Comparison of ENCODE assay signal across 14 cellular contexts in the genomic region with DNA sequence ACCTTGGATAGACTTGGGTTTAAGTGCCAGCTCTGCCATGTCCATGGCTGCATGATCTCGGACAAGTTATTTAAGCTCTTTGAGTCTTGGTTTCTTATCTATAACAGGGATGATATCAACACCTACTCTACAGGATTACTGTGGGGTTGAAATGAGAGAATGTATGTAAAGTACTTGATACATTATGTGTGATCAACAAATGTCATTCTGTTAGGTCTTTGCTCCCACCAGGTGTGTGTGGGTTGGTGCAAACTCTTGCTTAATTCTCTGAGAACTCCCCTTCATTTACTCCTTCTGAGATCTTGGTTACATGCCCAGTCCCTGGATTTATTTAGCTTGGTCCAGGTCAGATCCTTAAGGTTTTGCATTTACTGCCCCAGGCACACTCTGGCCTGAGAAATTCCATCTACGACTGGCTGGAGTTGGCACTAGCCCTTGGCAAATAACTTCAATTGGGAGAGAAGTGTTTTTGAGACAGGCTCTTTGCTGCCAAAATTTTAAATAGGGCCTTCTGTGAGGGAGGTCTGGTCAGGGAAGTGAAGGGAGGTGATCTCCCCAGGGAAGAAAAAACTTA.
DNase-seq lines count a peak whose midpoint lies in the region; ATAC-seq and TF ChIP-seq lines count a peak whose summit lies in the region.
"Had no signal": no experiment of that assay in that cellular context is flagged by ENCODE, and none has a peak within 500 bp of the region (broad histone marks: within the 10 kb centered on the region; RNA-seq: fewer than 3 reads in every experiment).

No MANE protein-coding gene starts in this region.

- no peaks in the 10 kb centered on the region for H3K36me3 Mint-ChIP-seq in activated T-helper 2 cell treated with anti-CD3 and anti-CD28 coated beads, Interferon-gamma antibody, Interleukin-2, Interleukin-4, amounts not matched to agents 10 μg/mL and 5 μg/mL and 100 μg/mL, durations not matched to agents 14 hours and 24 hours and 36 hours (ENCODE audit: low read depth)

- H3K27me3 Mint-ChIP-seq in activated T-helper 2 cell treated with anti-CD3 and anti-CD28 coated beads, Interferon-gamma antibody, Interleukin-2, Interleukin-4, amounts not matched to agents 10 μg/mL and 5 μg/mL and 100 μg/mL, durations not matched to agents 14 hours and 24 hours and 36 hours (ENCODE audit: low read depth) = no peaks in the 10 kb centered on the region

- no peak for ATAC-seq in right lobe of liver
- no peak for ATAC-seq in HG02623 (IDR thresholded peaks at IDR 0.05; ENCODE audit: unreplicated experiment)

- no peak overlapping the region for H3K9ac ChIP-seq in skeletal muscle tissue (ENCODE audit: low read depth in 1 of 3, low read length in 3 of 3)
- H3K9ac ChIP-seq: BLaER1 had no signal

- H3K27me3 ChIP-seq in ascending aorta = no peaks in the 10 kb centered on the region
- no peaks in the 10 kb centered on the region for H3K27me3 ChIP-seq in right lobe of liver
- no peaks in the 10 kb centered on the region for H3K27me3 ChIP-seq in skeletal muscle tissue (ENCODE audit: control insufficient read depth in 3 of 3, insufficient read depth in 3 of 3, low read length in 3 of 3)
- H3K27me3 ChIP-seq: BLaER1, cardiac muscle cell, SJSA1 had no signal

- H3K27ac ChIP-seq in ascending aorta (peak overlapping the region; percentile 95 to 97), right lobe of liver (peak overlapping the region in 2 of 3 donors; percentile 93 to 94), skeletal muscle tissue (ENCODE audit: low read depth, low read length) (peak overlapping the region; percentile 92)
- H3K27ac ChIP-seq: BLaER1, cardiac muscle cell, SJSA1 had no signal

- H3K36me3 ChIP-seq in ascending aorta (no peaks in the 10 kb centered on the region), right lobe of liver (no peaks in the 10 kb centered on the region), skeletal muscle tissue (ENCODE audit: control insufficient read depth in 3 of 3, insufficient read depth in 3 of 3, low read length in 3 of 3) (no peaks in the 10 kb centered on the region)
- H3K36me3 ChIP-seq: BLaER1, cardiac muscle cell, SJSA1 had no signal

- peak; percentile 52 for DNase-seq in EH (ENCODE audit: low read depth)
- peak in 1 of 2 donors; percentile 74 for DNase-seq in ascending aorta (ENCODE audit: low spot score in 2 of 2)
- DNase-seq in right lobe of liver = no peak
- DNase-seq in dermis blood vessel endothelial cell = no peak
- DNase-seq in activated T-helper 2 cell treated with anti-CD3 and anti-CD28 coated beads, Interferon-gamma antibody, Interleukin-2, Interleukin-4, amounts not matched to agents 10 μg/mL and 5 μg/mL and 100 μg/mL, durations not matched to agents 14 hours and 24 hours and 36 hours (ENCODE audit: low spot score) = no peak
- DNase-seq in NCI-H1694 treated with DMSO at 0.1 percent for 48 hours (lab: John Stamatoyannopoulos, UW) = no peak
- DNase-seq: activated gamma-delta T cell, erythroblast, mesendoderm had no signal

- no peaks in the 10 kb centered on the region for H3K9me3 Mint-ChIP-seq in activated T-helper 2 cell treated with anti-CD3 and anti-CD28 coated beads, Interferon-gamma antibody, Interleukin-2, Interleukin-4, amounts not matched to agents 10 μg/mL and 5 μg/mL and 100 μg/mL, durations not matched to agents 14 hours and 24 hours and 36 hours

- H3K27ac Mint-ChIP-seq in activated T-helper 2 cell treated with anti-CD3 and anti-CD28 coated beads, Interferon-gamma antibody, Interleukin-2, Interleukin-4, amounts not matched to agents 10 μg/mL and 5 μg/mL and 100 μg/mL, durations not matched to agents 14 hours and 24 hours and 36 hours = no peak overlapping the region

- H3K4me1 ChIP-seq in ascending aorta (peaks cover 30 to 53% of the 10 kb centered on the region in 2 donors), right lobe of liver (peaks cover 0 to 67% (median 30%) of the 10 kb centered on the region in 4 donors), skeletal muscle tissue (ENCODE audit: control insufficient read depth in 3 of 3, insufficient read depth in 3 of 3, low read length in 3 of 3) (peaks cover 49 to 52% (median 49%) of the 10 kb centered on the region in 3 donors)
- H3K4me1 ChIP-seq: BLaER1 had no signal

- no peak for TF ChIP-seq POLR2A in right lobe of liver (IDR thresholded peaks at IDR 0.05)

- H3K4me3 Mint-ChIP-seq in activated T-helper 2 cell treated with anti-CD3 and anti-CD28 coated beads, Interferon-gamma antibody, Interleukin-2, Interleukin-4, amounts not matched to agents 10 μg/mL and 5 μg/mL and 100 μg/mL, durations not matched to agents 14 hours and 24 hours and 36 hours (ENCODE audit: low read depth) = no peak overlapping the region

- H3K4me3 ChIP-seq in ascending aorta = no peak overlapping the region
- H3K4me3 ChIP-seq in right lobe of liver = no peak overlapping the region
- H3K4me3 ChIP-seq in skeletal muscle tissue (ENCODE audit: low read length in 3 of 3) = no peak overlapping the region
- H3K4me3 ChIP-seq: BLaER1, cardiac muscle cell, SJSA1 had no signal

- WGBS in right lobe of liver (ENCODE audit: insufficient coverage, low coverage, low lambda C conversion rate, missing lambda C conversion rate) = 65% methylated on average over 2 of the region's 2 CpGs

- H3K9me3 ChIP-seq in ascending aorta (no peaks in the 10 kb centered on the region), right lobe of liver (no peaks in the 10 kb centered on the region), skeletal muscle tissue (ENCODE audit: control insufficient read depth in 3 of 3, low read length in 3 of 3) (no peaks in the 10 kb centered on the region)
- H3K9me3 ChIP-seq: BLaER1, SJSA1 had no signal

- intact Hi-C loops in ascending aorta (cut with DNase I) (loop anchor here (5.0 to 10.0 kb wide), 2 partner anchors 41 to 803 kb away; partner anchors contain the start of gene APBA1), right lobe of liver (cut with DNase I) (no loop called here)
- intact Hi-C loops in activated T-helper 2 cell treated with anti-CD3 and anti-CD28 coated beads, Interferon-gamma antibody, Interleukin-2, Interleukin-4, amounts not matched to agents 10 μg/mL and 5 μg/mL and 100 μg/mL, durations not matched to agents 14 hours and 24 hours and 36 hours (cut with micrococcal nuclease) = no loop called here

- TF ChIP-seq CTCF in ascending aorta (IDR thresholded peaks at IDR 0.05) (no peak), right lobe of liver (IDR thresholded peaks at IDR 0.05) (no peak)

- H3K4me1 Mint-ChIP-seq in activated T-helper 2 cell treated with anti-CD3 and anti-CD28 coated beads, Interferon-gamma antibody, Interleukin-2, Interleukin-4, amounts not matched to agents 10 μg/mL and 5 μg/mL and 100 μg/mL, durations not matched to agents 14 hours and 24 hours and 36 hours (ENCODE audit: low read depth) = no peaks in the 10 kb centered on the region
